ENCODE assay signal across 1 cellular context in genomic region chr9:109164040-109164439, GRCh38.
TF ChIP-seq lines count a peak whose summit lies in the region.

No MANE protein-coding gene starts in this region.

TF ChIP-seq in K562, 482 proteins besides CTCF, POLR2A, EP300 and RAD21:
- TF ChIP-seq PCBP2 (IDR thresholded peaks at IDR 0.05; ENCODE audit: low read depth, low read length, poor library complexity, severe bottlenecking): no peak
- TF ChIP-seq REST (CRISPR knock-in tag; IDR thresholded peaks at IDR 0.05; ENCODE audit: low read depth): no peak
- TF ChIP-seq GTF2E2 (tag; IDR thresholded peaks at IDR 0.05): no peak
- no peak for TF ChIP-seq SIRT6 (IDR thresholded peaks at IDR 0.05; ENCODE audit: low read depth, low read length)
- TF ChIP-seq KAT8 (IDR thresholded peaks at IDR 0.05; ENCODE audit: low read depth): no peak
- no peak for TF ChIP-seq TSHZ1 (CRISPR knock-in tag; IDR thresholded peaks at IDR 0.05)
- no peak for TF ChIP-seq MLX (CRISPR knock-in tag; conservative IDR thresholded peaks at IDR 0.05)
- no peak for TF ChIP-seq GATAD2A (IDR thresholded peaks at IDR 0.05)
- no peak for TF ChIP-seq MAX (CRISPR knock-in tag; IDR thresholded peaks at IDR 0.05)
- TF ChIP-seq PRDM10 (IDR thresholded peaks at IDR 0.05; ENCODE audit: partially characterized antibody): no peak
- no peak for TF ChIP-seq ZNF316 (IDR thresholded peaks at IDR 0.05)
- TF ChIP-seq BCL6 (CRISPR knock-in tag; IDR thresholded peaks at IDR 0.05): no peak
- TF ChIP-seq POLR2B (IDR thresholded peaks at IDR 0.05; ENCODE audit: low read depth, partially characterized antibody): no peak
- no peak for TF ChIP-seq SIN3B (IDR thresholded peaks at IDR 0.05; ENCODE audit: low read depth)
